8 cellular contexts compared by ENCODE assay signal in genomic region chr2:162058973-162059668, GRCh38. TPM values are rescaled to one million over a fixed set of nuclear protein-coding genes. Genes with fewer than 3 reads are reported as not detected.
DNase-seq lines count a peak whose midpoint lies in the region; ATAC-seq and TF ChIP-seq lines count a peak whose summit lies in the region.

No MANE protein-coding gene starts in this region.

- WGBS in aorta, 2 donors, result 76 to 82% methylated on average over 8 of the region's 8 CpGs

- DNase-seq in HT1080 (ENCODE audit: low read depth) (peak; percentile 37), epithelial cell of proximal tubule (ENCODE audit: low read depth) (peak; percentile 74), NCI-H2107 (lab: John Stamatoyannopoulos, UW) (no peak), NCI-H1105 (lab: John Stamatoyannopoulos, UW) (no peak), aorta (no peak), NCI-H526 treated with DMSO at 0.1 percent for 48 hours (lab: John Stamatoyannopoulos, UW) (no peak)

- H3K27me3 ChIP-seq in aorta (ENCODE audit: control insufficient read depth in 1 of 2, insufficient read depth in 2 of 2, low read length in 1 of 2), result no peaks in the 10 kb centered on the region

- no peaks in the 10 kb centered on the region for H3K4me1 ChIP-seq in aorta (ENCODE audit: control insufficient read depth in 1 of 2, insufficient read depth in 2 of 2, low read length in 2 of 2)

- no peak for TF ChIP-seq CTCF in epithelial cell of proximal tubule (conservative IDR thresholded peaks at IDR 0.05; ENCODE audit: low read depth, low read length)

- intact Hi-C loops in aorta (cut with DNase I), result no loop called here

- no peaks in the 10 kb centered on the region for H3K36me3 ChIP-seq in aorta (ENCODE audit: control insufficient read depth in 1 of 2, insufficient read depth in 2 of 2, low read length in 1 of 2)

- H3K9me3 ChIP-seq in aorta (ENCODE audit: control insufficient read depth, low read length), result peaks cover 5% of the 10 kb centered on the region

- no peak overlapping the region for H3K27ac ChIP-seq in aorta (ENCODE audit: low read depth in 1 of 2, low read length in 2 of 2)

- ATAC-seq in GM18498 (IDR thresholded peaks at IDR 0.05; ENCODE audit: unreplicated experiment), result peak; percentile 86
- peak; percentile 83 for ATAC-seq in GM21528 (IDR thresholded peaks at IDR 0.05; ENCODE audit: low FRiP score, unreplicated experiment)
- ATAC-seq in aorta (ENCODE audit: low FRiP score), result no peak

- no peak overlapping the region for H3K4me3 ChIP-seq in epithelial cell of proximal tubule (ENCODE audit: low read depth, low read length)
- no peak overlapping the region for H3K4me3 ChIP-seq in aorta (ENCODE audit: low read length in 2 of 2)

RNA-seq across cellular contexts. Expression of gene DPP4, which starts 14.9 kb away (rescaled TPM):
- total RNA-seq in HT1080 (2014; rRNA removed; shearing (Covaris generic)), result not detected in 2 replicates
- polyA plus RNA-seq in HT1080 (2015; cell fraction: cytosol; rRNA removed), result not detected in 2 replicates
- polyA plus RNA-seq in HT1080 (2015; cell fraction: nucleus; rRNA removed), result not detected in 2 replicates
- 52.9 and 104 TPM in 2 replicates for total RNA-seq in epithelial cell of proximal tubule
- 1 to 10 TPM; 3.5 to 3.7 TPM for total RNA-seq in aorta
- polyA plus RNA-seq in aorta, result 1 to 10 TPM in 1 of 2 donors, under 1 TPM in 1; 0.20 to 4.1 TPM

Comparison
In these comparisons a context has a peak if more than half of its experiments do, and no peak if none do; other contexts are left out.
1. DNase-seq: peak in HT1080 (single experiment) and epithelial cell of proximal tubule (single experiment); none in NCI-H2107 (single experiment), NCI-H1105 (single experiment), aorta (0 of 2) and NCI-H526 treated with DMSO at 0.1 percent for 48 hours (single experiment).
2. RNA of gene DPP4, which starts 14.9 kb away (total RNA-seq): 52.9 to 104 TPM in epithelial cell of proximal tubule; 3.5 to 3.7 TPM in aorta and not detected in HT1080; every median in the first group is over 10 times any median in the second.